In the genomic region with DNA sequence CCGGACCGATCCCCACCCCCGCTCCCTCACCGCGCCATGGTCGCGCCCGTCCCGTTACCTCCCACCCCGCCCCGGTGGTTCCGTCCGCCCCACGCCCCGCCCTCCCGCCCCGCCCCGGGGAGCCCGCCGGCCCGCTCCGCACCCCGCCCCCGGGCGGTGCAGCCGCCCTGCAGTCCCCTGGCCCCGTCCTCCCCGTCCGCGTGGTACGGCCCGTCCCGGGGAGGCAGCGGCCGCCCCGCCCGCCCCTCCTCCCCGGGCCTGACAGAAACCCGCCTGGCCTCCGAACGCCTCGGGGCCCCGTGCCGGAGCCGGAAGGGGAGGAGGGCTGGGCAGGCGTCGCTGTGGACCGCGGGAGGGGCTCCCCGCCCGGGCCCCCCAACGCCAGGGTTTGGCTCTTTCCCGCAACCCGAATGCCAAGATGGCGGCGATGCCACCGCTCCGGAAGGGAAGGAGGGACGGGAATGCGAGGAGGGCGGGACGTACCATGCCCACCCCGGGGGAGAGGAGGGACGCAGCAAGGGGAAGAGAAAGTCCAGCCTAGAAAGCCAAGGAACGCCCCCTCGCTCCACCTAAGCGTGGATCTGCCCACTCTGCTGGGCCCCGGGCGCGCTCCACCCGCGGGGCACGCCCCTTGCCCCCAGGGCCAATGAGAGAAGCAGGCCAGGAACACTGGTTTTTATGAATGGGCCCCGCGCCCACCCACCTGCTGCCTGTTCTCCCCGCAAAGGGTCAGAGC, we compare ENCODE assay signal across 8 cellular contexts. TPM values are rescaled to one million over a fixed set of nuclear protein-coding genes. Genes with fewer than 3 reads are reported as not detected.
DNase-seq lines count a peak whose midpoint lies in the region; ATAC-seq and TF ChIP-seq lines count a peak whose summit lies in the region.

A gene (minus strand): TSS at position 56 of the 736 bp plus-strand sequence. CDS start 132 bp downstream, outside the sequence.

- peaks cover 7% of the 10 kb centered on the region for H3K4me1 ChIP-seq in ovary (ENCODE audit: insufficient read depth)
- H3K4me1 ChIP-seq in thymus (ENCODE audit: control insufficient read depth, insufficient read depth, low read length) = peaks cover 12% of the 10 kb centered on the region

- TF ChIP-seq POLR2A in ovary (IDR thresholded peaks at IDR 0.05) = peak; percentile 46

- H3K27me3 ChIP-seq in ovary = no peaks in the 10 kb centered on the region
- H3K27me3 ChIP-seq in thymus (ENCODE audit: control insufficient read depth, insufficient read depth) = no peaks in the 10 kb centered on the region

- H3K4me3 ChIP-seq in GM12875 (ENCODE audit: low read depth, low read length) (peak within 1 kb of the TSS; percentile 80), ovary (peak within 1 kb of the TSS; percentile 98), thymus (ENCODE audit: low read length) (peak within 1 kb of the TSS; percentile 86)

- 0 to 1% (median 1%) methylated on average over 38 to 76 of the region's 76 CpGs for WGBS in ovary, 3 donors
- under 1% methylated on average over 76 of the region's 76 CpGs for WGBS in thymus

- intact Hi-C loops in Right ventricle myocardium inferior (cut with DNase I) (loop anchor here (1.0 to 5.0 kb wide), 3 partner anchors 26 to 92 kb away; a partner anchor contains a TSS), ovary (cut with DNase I) (no loop called here)

- no peak for TF ChIP-seq CTCF in GM12875 (IDR thresholded peaks at IDR 0.05; ENCODE audit: borderline replicate concordance, insufficient read depth, low read depth, low read length)
- no peak for TF ChIP-seq CTCF in ovary (IDR thresholded peaks at IDR 0.05)

- peak; percentile 90 for DNase-seq in NCI-H1417 treated with DMSO at 0.1 percent for 48 hours (lab: John Stamatoyannopoulos, UW)
- peak; percentile 96 for DNase-seq in SW 1271 (lab: John Stamatoyannopoulos, UW)
- DNase-seq in activated naive CD8-positive, alpha-beta T cell treated with anti-CD3 and anti-CD28 coated beads, Interleukin-2, amount 50 U/mL, for 16 hours (ENCODE audit: low read depth, low spot score) = peak; percentile 70
- peak; percentile 97 for DNase-seq in Right ventricle myocardium inferior (ENCODE audit: missing footprints)
- DNase-seq in ovary = peak; percentile 96 to 97 (median 96)

- H3K9me3 ChIP-seq in ovary (no peaks in the 10 kb centered on the region), thymus (ENCODE audit: control insufficient read depth) (no peaks in the 10 kb centered on the region)

- peak; percentile 78 for ATAC-seq in HG02763 (IDR thresholded peaks at IDR 0.05; ENCODE audit: unreplicated experiment)
- peak; percentile 96 for ATAC-seq in Right ventricle myocardium inferior

- H3K36me3 ChIP-seq in ovary (no peaks in the 10 kb centered on the region), thymus (ENCODE audit: control insufficient read depth, insufficient read depth) (peaks cover 19% of the 10 kb centered on the region)

- no peak for TF ChIP-seq EP300 in ovary (IDR thresholded peaks at IDR 0.05)

- H3K27ac ChIP-seq in ovary (peak within 1 kb of the TSS; percentile 97 to 100), thymus (ENCODE audit: low read depth) (peak within 1 kb of the TSS; percentile 93)

RNA-seq across cellular contexts. Expression of the gene that starts here (rescaled TPM):
- total RNA-seq in Right ventricle myocardium inferior = 49.7 TPM
- 10 to 100 TPM; 32.1 to 74.9 (median 66.5) TPM for total RNA-seq in ovary
- 10 to 100 TPM; 41.4 to 95.3 TPM for polyA plus RNA-seq in ovary
- polyA plus RNA-seq in thymus = 17.8 TPM

Comparison
In these comparisons a context has a peak if more than half of its experiments do, and no peak if none do; other contexts are left out.
1. Peak in every context shown above with its lines: DNase-seq, ATAC-seq, H3K4me3 ChIP-seq and H3K27ac ChIP-seq.